ENCODE assay signal across 1 cellular context in genomic region chr6:31272856-31273626, GRCh38.
TF ChIP-seq lines count a peak whose summit lies in the region.

No MANE protein-coding gene starts in this region.

TF ChIP-seq in H1, 55 proteins besides CTCF, POLR2A, EP300 and RAD21 (continued from another document):
- TF ChIP-seq TCF12 (IDR thresholded peaks at IDR 0.05; ENCODE audit: low read depth, low read length) (no peak), TAF7 (optimal IDR thresholded peaks at IDR 0.05; ENCODE audit: borderline replicate concordance, low read depth, low read length) (no peak), HDAC6 (IDR thresholded peaks at IDR 0.05; ENCODE audit: low read depth, low read length) (no peak), TAF1 (IDR thresholded peaks at IDR 0.05; ENCODE audit: low read depth, low read length) (no peak)
TF ChIP-seq in H1: peak in this region for 0.
